ENCODE assay signal across 24 cellular contexts in genomic region chr1:18836654-18837053, GRCh38. TPM values are rescaled to one million over a fixed set of nuclear protein-coding genes. Genes with fewer than 3 reads are reported as not detected.
"Had no signal": no experiment of that assay in that cellular context is flagged by ENCODE, and none has a peak within 500 bp of the region (broad histone marks: within the 10 kb centered on the region; RNA-seq: fewer than 3 reads in every experiment).

No MANE protein-coding gene starts in this region.

- H3K9me3 Mint-ChIP-seq: activated B cell treated with CpG ODN at 0.5 μM for 24 hours; activated naive CD8-positive, alpha-beta T cell treated with anti-CD3 and anti-CD28 coated beads for 36 hours; central memory CD8-positive, alpha-beta T cell; immature natural killer cell had no signal

- H3K27ac Mint-ChIP-seq: activated B cell treated with CpG ODN at 0.5 μM for 24 hours; activated naive CD8-positive, alpha-beta T cell treated with anti-CD3 and anti-CD28 coated beads for 36 hours; brain; immature natural killer cell; nephron had no signal

- H3K4me3 ChIP-seq: esophagus squamous epithelium, transverse colon had no signal

- H3K4me3 Mint-ChIP-seq: activated B cell treated with CpG ODN at 0.5 μM for 24 hours; activated naive CD8-positive, alpha-beta T cell treated with anti-CD3 and anti-CD28 coated beads for 36 hours; brain; central memory CD8-positive, alpha-beta T cell; immature natural killer cell; nephron had no signal

- H3K36me3 ChIP-seq: esophagus squamous epithelium, transverse colon had no signal

- H3K4me1 Mint-ChIP-seq: activated B cell treated with CpG ODN at 0.5 μM for 24 hours; activated naive CD8-positive, alpha-beta T cell treated with anti-CD3 and anti-CD28 coated beads for 36 hours; brain; central memory CD8-positive, alpha-beta T cell; immature natural killer cell; nephron had no signal

- FAIRE-seq: endothelial cell of umbilical vein had no signal

- H3K36me3 Mint-ChIP-seq: activated naive CD8-positive, alpha-beta T cell treated with anti-CD3 and anti-CD28 coated beads for 36 hours; brain; immature natural killer cell had no signal

- DNase-seq: activated B cell treated with CpG ODN at 0.5 μM for 24 hours; activated CD4-positive, alpha-beta T cell treated with anti-CD3 and anti-CD28 coated beads for 48 hours; activated CD8-positive, alpha-beta memory T cell treated with anti-CD3 and anti-CD28 coated beads, Interleukin-2, amount 50 U/mL, for 48 hours; activated naive CD8-positive, alpha-beta T cell treated with anti-CD3 and anti-CD28 coated beads for 36 hours; cortex of kidney; effector CD4-positive, alpha-beta T cell; esophagus squamous epithelium; glutamatergic neuron; hypothalamus; immature natural killer cell; occipital lobe; stimulated activated CD4-positive, alpha-beta T cell treated with anti-CD3 and anti-CD28 coated beads, Interleukin-15, amount 100 ng/mL, for 24 hours; stimulated activated CD4-positive, alpha-beta T cell treated with anti-CD3 and anti-CD28 coated beads, Interleukin-4, amount 100 ng/mL, for 1 hour; stimulated activated naive CD4-positive, alpha-beta T cell treated with Interleukin-2 at 50 U/mL for 16 hours; substantia nigra; transverse colon had no signal

RNA-seq across cellular contexts. Expression of gene TAS1R2, which starts 22.8 kb away (rescaled TPM):
- total RNA-seq: activated B cell treated with CpG ODN at 0.5 μM for 24 hours; activated naive CD8-positive, alpha-beta T cell treated with anti-CD3 and anti-CD28 coated beads for 36 hours; endothelial cell of umbilical vein; esophagus squamous epithelium; fibroblast of villous mesenchyme; liver; occipital lobe; posterior vena cava; skeletal muscle tissue; transverse colon had no signal
